ENCODE assay signal across 9 cellular contexts in genomic region chr20:45322952-45323383, GRCh38. TPM values are rescaled to one million over a fixed set of nuclear protein-coding genes. Genes with fewer than 3 reads are reported as not detected.
DNase-seq lines count a peak whose midpoint lies in the region; ATAC-seq and TF ChIP-seq lines count a peak whose summit lies in the region.
"Had no signal": no experiment of that assay in that cellular context is flagged by ENCODE, and none has a peak within 500 bp of the region (broad histone marks: within the 10 kb centered on the region; RNA-seq: fewer than 3 reads in every experiment).

No MANE protein-coding gene starts in this region.

- peaks cover 11% of the 10 kb centered on the region for H3F3A ChIP-seq in DOHH2 (ENCODE audit: control insufficient read depth, insufficient read depth)
- peaks cover 4% of the 10 kb centered on the region; the same call in 1 of the 2 replicates for H3F3A ChIP-seq in Loucy (ENCODE audit: low read depth)

- H3K9me2 ChIP-seq in DOHH2 (replicated peaks; ENCODE audit: control insufficient read depth, low read length) (no peaks in the 10 kb centered on the region), Loucy (replicated peaks; ENCODE audit: low read depth, low read length) (no peaks in the 10 kb centered on the region)

- no peak overlapping the region for H3K4me2 ChIP-seq in DOHH2 (ENCODE audit: low read length)
- H3K4me2 ChIP-seq in Loucy (ENCODE audit: low read depth, low read length, poor library complexity, severe bottlenecking), result no peak overlapping the region

- CTCF ChIA-PET in activated B cell treated with CpG ODN at 0.5 μM for 24 hours (lab: Charles Lee), result interaction anchor here (0.8 to 2.3 kb wide), 10 partner anchors 11 to 448 kb away, joined by 3 to 33 read pairs (median 6); partner anchors contain the start of genes PIGT and SYS1
- CTCF ChIA-PET in activated naive CD4-positive, alpha-beta T cell treated with anti-CD3 and anti-CD28 coated beads, Interleukin-2, amount 10 ng/mL, durations not matched to agents 7 days and 5 days (lab: Charles Lee), result interaction anchor here (0.7 to 2.4 kb wide), 18 partner anchors 11 to 448 kb away, joined by 3 to 22 read pairs (median 4); partner anchors contain the start of gene SYS1

- POLR2A ChIA-PET in activated B cell treated with CpG ODN at 0.5 μM for 24 hours (lab: Charles Lee), result interaction anchor here (0.6 to 1.2 kb wide), 2 partner anchors 41 to 42 kb away, joined by 4 read pairs; no protein-coding TSS in a partner anchor

- intact Hi-C loops in activated B cell treated with CpG ODN at 0.5 μM for 24 hours (cut with micrococcal nuclease), result loop anchor here (1.0 kb wide), 2 partner anchors 164 to 448 kb away; no protein-coding TSS in a partner anchor

- H3K9me3 ChIP-seq in DOHH2 (ENCODE audit: control insufficient read depth, insufficient read depth, low read length), result no peaks in the 10 kb centered on the region
- no peaks in the 10 kb centered on the region for H3K9me3 ChIP-seq in Loucy (ENCODE audit: insufficient read depth, low read depth, low read length)

- H3K27me3 Mint-ChIP-seq in activated B cell treated with CpG ODN at 0.5 μM for 24 hours, result no peaks in the 10 kb centered on the region
- peaks cover 9% of the 10 kb centered on the region for H3K27me3 Mint-ChIP-seq in activated naive CD4-positive, alpha-beta T cell treated with anti-CD3 and anti-CD28 coated beads, Interleukin-2, amount 10 ng/mL, durations not matched to agents 7 days and 5 days

- H3K4me1 Mint-ChIP-seq in activated B cell treated with CpG ODN at 0.5 μM for 24 hours, result peaks cover 37% of the 10 kb centered on the region
- H3K4me1 Mint-ChIP-seq in activated naive CD4-positive, alpha-beta T cell treated with anti-CD3 and anti-CD28 coated beads, Interleukin-2, amount 10 ng/mL, durations not matched to agents 7 days and 5 days, result peaks cover 35% of the 10 kb centered on the region

- H3K27me3 ChIP-seq in DOHH2 (ENCODE audit: control insufficient read depth, low read length) (no peaks in the 10 kb centered on the region; the same call in 1 of the 2 replicates), Loucy (ENCODE audit: insufficient read depth, low read length, poor library complexity, severe bottlenecking) (no peaks in the 10 kb centered on the region)

- H3K79me2 ChIP-seq in DOHH2 (ENCODE audit: control insufficient read depth, low read length) (no peaks in the 10 kb centered on the region), Loucy (ENCODE audit: insufficient read depth, low read length) (no peaks in the 10 kb centered on the region)

- ATAC-seq in activated B cell treated with CpG ODN at 0.5 μM for 24 hours (ENCODE audit: low read depth) (peak; percentile 19), HG03521 (IDR thresholded peaks at IDR 0.05; ENCODE audit: unreplicated experiment) (no peak), GM18909 (IDR thresholded peaks at IDR 0.05; ENCODE audit: poor library complexity, unreplicated experiment) (no peak)

- H3K9me3 Mint-ChIP-seq in activated B cell treated with CpG ODN at 0.5 μM for 24 hours, result no peaks in the 10 kb centered on the region
- no peaks in the 10 kb centered on the region for H3K9me3 Mint-ChIP-seq in activated naive CD4-positive, alpha-beta T cell treated with anti-CD3 and anti-CD28 coated beads, Interleukin-2, amount 10 ng/mL, durations not matched to agents 7 days and 5 days

- H3K27ac Mint-ChIP-seq in activated B cell treated with CpG ODN at 0.5 μM for 24 hours, result no peak overlapping the region
- no peak overlapping the region for H3K27ac Mint-ChIP-seq in activated naive CD4-positive, alpha-beta T cell treated with anti-CD3 and anti-CD28 coated beads, Interleukin-2, amount 10 ng/mL, durations not matched to agents 7 days and 5 days

- H3K4me3 Mint-ChIP-seq in activated B cell treated with CpG ODN at 0.5 μM for 24 hours, result no peak overlapping the region
- H3K4me3 Mint-ChIP-seq in activated naive CD4-positive, alpha-beta T cell treated with anti-CD3 and anti-CD28 coated beads, Interleukin-2, amount 10 ng/mL, durations not matched to agents 7 days and 5 days, result no peak overlapping the region

- H3K27ac ChIP-seq in DOHH2 (ENCODE audit: low read depth, low read length), result no peak overlapping the region

- DNase-seq in activated B cell treated with CpG ODN at 0.5 μM for 24 hours, result no peak
- DNase-seq in hypothalamus (lab: John Stamatoyannopoulos, UW), result peak in 39 of 51 donors; percentile 7 to 81 (median 47)
- no peak for DNase-seq in cortex of kidney (lab: John Stamatoyannopoulos, UW)
- no peak for DNase-seq in activated naive CD4-positive, alpha-beta T cell treated with anti-CD3 and anti-CD28 coated beads, Interleukin-2, amount 10 ng/mL, durations not matched to agents 7 days and 5 days

- no peaks in the 10 kb centered on the region for H3K36me3 ChIP-seq in DOHH2 (ENCODE audit: control insufficient read depth, low read length)
- H3K36me3 ChIP-seq in Loucy (ENCODE audit: insufficient read depth, low read length), result no peaks in the 10 kb centered on the region

- H3K4me3 ChIP-seq in DOHH2 (ENCODE audit: low read length) (no peak overlapping the region), Loucy (ENCODE audit: low read length, poor library complexity, severe bottlenecking) (no peak overlapping the region)

- H3K36me3 Mint-ChIP-seq in activated B cell treated with CpG ODN at 0.5 μM for 24 hours (ENCODE audit: low read depth), result no peaks in the 10 kb centered on the region
- no peaks in the 10 kb centered on the region for H3K36me3 Mint-ChIP-seq in activated naive CD4-positive, alpha-beta T cell treated with anti-CD3 and anti-CD28 coated beads, Interleukin-2, amount 10 ng/mL, durations not matched to agents 7 days and 5 days

- no peak overlapping the region for H2AFZ ChIP-seq in Loucy (ENCODE audit: low read length)

- H4K20me1 ChIP-seq in DOHH2 (ENCODE audit: control insufficient read depth, insufficient read depth, low read depth, low read length), result no peaks in the 10 kb centered on the region
- H4K20me1 ChIP-seq in Loucy (ENCODE audit: insufficient read depth, low read length, poor library complexity, severe bottlenecking), result no peaks in the 10 kb centered on the region

- H3K4me1 ChIP-seq in DOHH2 (ENCODE audit: control insufficient read depth, low read length), result peaks cover 39% of the 10 kb centered on the region
- peaks cover 34% of the 10 kb centered on the region for H3K4me1 ChIP-seq in Loucy (ENCODE audit: insufficient read depth, low read length, poor library complexity, severe bottlenecking)

- no peak overlapping the region for H3K9ac ChIP-seq in Loucy (ENCODE audit: low read depth, low read length, poor library complexity, severe bottlenecking)

- peak; percentile 33 for TF ChIP-seq CTCF in DOHH2 (IDR thresholded peaks at IDR 0.05; ENCODE audit: low read depth, low read length, poor library complexity, severe bottlenecking)
- peak; percentile 29; the same call in 1 of the 2 replicates for TF ChIP-seq CTCF in Loucy (conservative IDR thresholded peaks at IDR 0.05; ENCODE audit: low read length)
- TF ChIP-seq CTCF in activated B cell treated with CpG ODN at 0.5 μM for 24 hours (IDR thresholded peaks at IDR 0.05), result no peak

RNA-seq across cellular contexts. Expression of gene MATN4, which starts 14.9 kb away (rescaled TPM):
- not detected in 2 replicates for total RNA-seq in activated B cell treated with CpG ODN at 0.5 μM for 24 hours
- total RNA-seq: temporal lobe had no signal

RNA-seq across cellular contexts. Expression of gene RBPJL, which starts 16.3 kb away (rescaled TPM):
- not detected in 2 replicates for total RNA-seq in activated B cell treated with CpG ODN at 0.5 μM for 24 hours
- total RNA-seq: temporal lobe had no signal

RNA-seq across cellular contexts. Expression of gene SDC4, which starts 25.3 kb away (rescaled TPM):
- not detected in 2 replicates for total RNA-seq in activated B cell treated with CpG ODN at 0.5 μM for 24 hours

RNA-seq across cellular contexts. Expression of gene SYS1, which starts 40.0 kb away (rescaled TPM):
- 31.7 and 35.2 TPM in 2 replicates for total RNA-seq in activated B cell treated with CpG ODN at 0.5 μM for 24 hours

RNA-seq across cellular contexts. Expression of gene TP53TG5, which starts 55.2 kb away (rescaled TPM):
- not detected in 2 replicates for total RNA-seq in activated B cell treated with CpG ODN at 0.5 μM for 24 hours
- total RNA-seq: temporal lobe had no signal

Comparison
In these comparisons a context has a peak if more than half of its experiments do, and no peak if none do; other contexts are left out.
1. DNase-seq: peak in hypothalamus (39 of 51); none in activated B cell treated with CpG ODN at 0.5 μM for 24 hours (single experiment), cortex of kidney (single experiment) and activated naive CD4-positive, alpha-beta T cell treated with anti-CD3 and anti-CD28 coated beads, Interleukin-2, amount 10 ng/mL, durations not matched to agents 7 days and 5 days (single experiment).